1 cellular context compared by ENCODE assay signal in the genomic region with DNA sequence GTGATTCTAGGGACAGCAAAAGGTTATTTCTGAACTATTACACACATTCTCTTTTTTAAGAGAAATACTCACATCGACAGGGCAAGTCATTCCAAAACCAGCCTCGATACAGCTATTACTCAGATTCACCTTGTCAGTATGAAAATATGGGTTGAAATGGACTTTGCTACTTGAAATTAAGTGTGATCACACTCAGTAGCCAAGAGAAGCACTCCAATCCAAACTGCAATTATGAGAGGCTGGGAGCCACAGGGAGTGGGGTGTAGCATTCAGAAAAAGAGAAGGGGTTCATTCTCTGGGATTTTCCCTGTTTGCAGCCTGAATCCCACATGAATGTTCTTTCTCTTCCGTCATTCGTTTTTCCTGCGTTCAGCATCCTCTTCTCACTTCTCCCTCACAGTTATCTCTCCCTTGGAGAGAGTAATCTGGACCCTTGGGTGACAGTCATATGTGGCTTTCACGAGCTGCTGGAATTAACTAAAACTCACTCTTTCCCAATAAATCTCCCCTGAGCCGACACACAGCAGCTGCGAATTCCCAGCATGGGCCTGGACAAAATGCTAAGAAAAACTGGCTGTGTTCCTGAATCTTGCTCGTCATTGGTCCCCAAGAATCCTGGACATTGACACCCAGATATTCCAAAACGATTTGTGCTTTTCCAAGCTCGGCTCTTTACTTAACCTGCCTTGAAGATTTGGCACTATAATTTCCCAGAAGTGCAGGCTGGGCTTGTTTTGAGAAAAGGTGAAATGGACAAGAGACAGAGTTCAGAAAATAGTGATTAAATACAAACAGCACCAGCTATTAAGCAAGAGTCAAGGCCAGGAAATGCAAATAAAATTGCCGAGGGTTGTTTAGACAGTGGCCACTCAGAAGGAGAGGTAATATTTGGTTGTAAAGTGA.
TF ChIP-seq lines count a peak whose summit lies in the region.

No MANE protein-coding gene starts in this region.

TF ChIP-seq in GM12878, 131 proteins besides CTCF, POLR2A, EP300 and RAD21 (continued from another document and continues in another):
- TF ChIP-seq, protein P1, sequence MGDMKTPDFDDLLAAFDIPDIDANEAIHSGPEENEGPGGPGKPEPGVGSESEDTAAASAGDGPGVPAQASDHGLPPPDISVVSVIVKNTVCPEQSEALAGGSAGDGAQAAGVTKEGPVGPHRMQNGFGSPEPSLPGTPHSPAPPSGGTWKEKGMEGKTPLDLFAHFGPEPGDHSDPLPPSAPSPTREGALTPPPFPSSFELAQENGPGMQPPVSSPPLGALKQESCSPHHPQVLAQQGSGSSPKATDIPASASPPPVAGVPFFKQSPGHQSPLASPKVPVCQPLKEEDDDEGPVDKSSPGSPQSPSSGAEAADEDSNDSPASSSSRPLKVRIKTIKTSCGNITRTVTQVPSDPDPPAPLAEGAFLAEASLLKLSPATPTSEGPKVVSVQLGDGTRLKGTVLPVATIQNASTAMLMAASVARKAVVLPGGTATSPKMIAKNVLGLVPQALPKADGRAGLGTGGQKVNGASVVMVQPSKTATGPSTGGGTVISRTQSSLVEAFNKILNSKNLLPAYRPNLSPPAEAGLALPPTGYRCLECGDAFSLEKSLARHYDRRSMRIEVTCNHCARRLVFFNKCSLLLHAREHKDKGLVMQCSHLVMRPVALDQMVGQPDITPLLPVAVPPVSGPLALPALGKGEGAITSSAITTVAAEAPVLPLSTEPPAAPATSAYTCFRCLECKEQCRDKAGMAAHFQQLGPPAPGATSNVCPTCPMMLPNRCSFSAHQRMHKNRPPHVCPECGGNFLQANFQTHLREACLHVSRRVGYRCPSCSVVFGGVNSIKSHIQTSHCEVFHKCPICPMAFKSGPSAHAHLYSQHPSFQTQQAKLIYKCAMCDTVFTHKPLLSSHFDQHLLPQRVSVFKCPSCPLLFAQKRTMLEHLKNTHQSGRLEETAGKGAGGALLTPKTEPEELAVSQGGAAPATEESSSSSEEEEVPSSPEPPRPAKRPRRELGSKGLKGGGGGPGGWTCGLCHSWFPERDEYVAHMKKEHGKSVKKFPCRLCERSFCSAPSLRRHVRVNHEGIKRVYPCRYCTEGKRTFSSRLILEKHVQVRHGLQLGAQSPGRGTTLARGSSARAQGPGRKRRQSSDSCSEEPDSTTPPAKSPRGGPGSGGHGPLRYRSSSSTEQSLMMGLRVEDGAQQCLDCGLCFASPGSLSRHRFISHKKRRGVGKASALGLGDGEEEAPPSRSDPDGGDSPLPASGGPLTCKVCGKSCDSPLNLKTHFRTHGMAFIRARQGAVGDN (IDR thresholded peaks at IDR 0.05) = peak; percentile 38
- TF ChIP-seq SMAD5 (IDR thresholded peaks at IDR 0.05; ENCODE audit: low read depth) = peak; percentile 29
- TF ChIP-seq HCFC1 (IDR thresholded peaks at IDR 0.05; ENCODE audit: low read length) = 0 out of 2 replicates have a peak, but pooled peaks have one; percentile 22
- TF ChIP-seq POLR2AphosphoS5 (IDR thresholded peaks at IDR 0.05; ENCODE audit: low read length) = peak; percentile 65
- no peak for TF ChIP-seq SMC3 (IDR thresholded peaks at IDR 0.05; ENCODE audit: borderline replicate concordance, low read length)
- peak in 1 of 2 experiments; percentile 85; a peak in 1 of 4 replicates for TF ChIP-seq ETV6 (conservative IDR thresholded peaks at IDR 0.05 in 1 of 2, IDR thresholded peaks at IDR 0.05 in 1 of 2; ENCODE audit: borderline replicate concordance in 1 of 2, low read depth in 1 of 2)
- TF ChIP-seq RELA (IDR thresholded peaks at IDR 0.05; ENCODE audit: borderline replicate concordance, partially characterized antibody) = peak; percentile 27
- TF ChIP-seq HDAC6 (IDR thresholded peaks at IDR 0.05; ENCODE audit: unreplicated experiment) = no peak
- 0 out of 2 replicates have a peak, but pooled peaks have one; percentile 25 for TF ChIP-seq MYB (IDR thresholded peaks at IDR 0.05; ENCODE audit: borderline replicate concordance, low read depth, low read length)
- peak; percentile 24; the same call in 1 of the 2 replicates for TF ChIP-seq POLR2AphosphoS2 (IDR thresholded peaks at IDR 0.05; ENCODE audit: low read depth, low read length)
- TF ChIP-seq IRF4 (IDR thresholded peaks at IDR 0.05; ENCODE audit: low read depth, low read length) = peak; percentile 99
- TF ChIP-seq NR2F1 (conservative IDR thresholded peaks at IDR 0.05) = peak; percentile 83
- TF ChIP-seq, protein P2, sequence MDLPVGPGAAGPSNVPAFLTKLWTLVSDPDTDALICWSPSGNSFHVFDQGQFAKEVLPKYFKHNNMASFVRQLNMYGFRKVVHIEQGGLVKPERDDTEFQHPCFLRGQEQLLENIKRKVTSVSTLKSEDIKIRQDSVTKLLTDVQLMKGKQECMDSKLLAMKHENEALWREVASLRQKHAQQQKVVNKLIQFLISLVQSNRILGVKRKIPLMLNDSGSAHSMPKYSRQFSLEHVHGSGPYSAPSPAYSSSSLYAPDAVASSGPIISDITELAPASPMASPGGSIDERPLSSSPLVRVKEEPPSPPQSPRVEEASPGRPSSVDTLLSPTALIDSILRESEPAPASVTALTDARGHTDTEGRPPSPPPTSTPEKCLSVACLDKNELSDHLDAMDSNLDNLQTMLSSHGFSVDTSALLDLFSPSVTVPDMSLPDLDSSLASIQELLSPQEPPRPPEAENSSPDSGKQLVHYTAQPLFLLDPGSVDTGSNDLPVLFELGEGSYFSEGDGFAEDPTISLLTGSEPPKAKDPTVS (IDR thresholded peaks at IDR 0.05; ENCODE audit: low read depth, low read length) = no peak
- TF ChIP-seq TBL1XR1 (IDR thresholded peaks at IDR 0.05; ENCODE audit: low read depth, low read length) = peak; percentile 60
- TF ChIP-seq NRF1 (conservative IDR thresholded peaks at IDR 0.05; ENCODE audit: low read depth, low read length) = no peak
- no peak for TF ChIP-seq CHD4 (IDR thresholded peaks at IDR 0.05)
- TF ChIP-seq SRF (IDR thresholded peaks at IDR 0.05; ENCODE audit: low read depth in 2 of 2, low read length in 2 of 2) = peak in 1 of 2 experiments; percentile 80; a peak in 1 of 4 replicates
- TF ChIP-seq RFX5 (IDR thresholded peaks at IDR 0.05; ENCODE audit: low read depth, low read length) = no peak
- TF ChIP-seq, protein P3, sequence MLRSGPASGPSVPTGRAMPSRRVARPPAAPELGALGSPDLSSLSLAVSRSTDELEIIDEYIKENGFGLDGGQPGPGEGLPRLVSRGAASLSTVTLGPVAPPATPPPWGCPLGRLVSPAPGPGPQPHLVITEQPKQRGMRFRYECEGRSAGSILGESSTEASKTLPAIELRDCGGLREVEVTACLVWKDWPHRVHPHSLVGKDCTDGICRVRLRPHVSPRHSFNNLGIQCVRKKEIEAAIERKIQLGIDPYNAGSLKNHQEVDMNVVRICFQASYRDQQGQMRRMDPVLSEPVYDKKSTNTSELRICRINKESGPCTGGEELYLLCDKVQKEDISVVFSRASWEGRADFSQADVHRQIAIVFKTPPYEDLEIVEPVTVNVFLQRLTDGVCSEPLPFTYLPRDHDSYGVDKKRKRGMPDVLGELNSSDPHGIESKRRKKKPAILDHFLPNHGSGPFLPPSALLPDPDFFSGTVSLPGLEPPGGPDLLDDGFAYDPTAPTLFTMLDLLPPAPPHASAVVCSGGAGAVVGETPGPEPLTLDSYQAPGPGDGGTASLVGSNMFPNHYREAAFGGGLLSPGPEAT (IDR thresholded peaks at IDR 0.05; ENCODE audit: low read depth) = peak; percentile 95
- TF ChIP-seq, protein P4, sequence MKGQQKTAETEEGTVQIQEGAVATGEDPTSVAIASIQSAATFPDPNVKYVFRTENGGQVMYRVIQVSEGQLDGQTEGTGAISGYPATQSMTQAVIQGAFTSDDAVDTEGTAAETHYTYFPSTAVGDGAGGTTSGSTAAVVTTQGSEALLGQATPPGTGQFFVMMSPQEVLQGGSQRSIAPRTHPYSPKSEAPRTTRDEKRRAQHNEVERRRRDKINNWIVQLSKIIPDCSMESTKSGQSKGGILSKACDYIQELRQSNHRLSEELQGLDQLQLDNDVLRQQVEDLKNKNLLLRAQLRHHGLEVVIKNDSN (IDR thresholded peaks at IDR 0.05; ENCODE audit: borderline replicate concordance, extremely low read length, insufficient read depth, low read depth, low read length) = no peak
- TF ChIP-seq, protein P5, sequence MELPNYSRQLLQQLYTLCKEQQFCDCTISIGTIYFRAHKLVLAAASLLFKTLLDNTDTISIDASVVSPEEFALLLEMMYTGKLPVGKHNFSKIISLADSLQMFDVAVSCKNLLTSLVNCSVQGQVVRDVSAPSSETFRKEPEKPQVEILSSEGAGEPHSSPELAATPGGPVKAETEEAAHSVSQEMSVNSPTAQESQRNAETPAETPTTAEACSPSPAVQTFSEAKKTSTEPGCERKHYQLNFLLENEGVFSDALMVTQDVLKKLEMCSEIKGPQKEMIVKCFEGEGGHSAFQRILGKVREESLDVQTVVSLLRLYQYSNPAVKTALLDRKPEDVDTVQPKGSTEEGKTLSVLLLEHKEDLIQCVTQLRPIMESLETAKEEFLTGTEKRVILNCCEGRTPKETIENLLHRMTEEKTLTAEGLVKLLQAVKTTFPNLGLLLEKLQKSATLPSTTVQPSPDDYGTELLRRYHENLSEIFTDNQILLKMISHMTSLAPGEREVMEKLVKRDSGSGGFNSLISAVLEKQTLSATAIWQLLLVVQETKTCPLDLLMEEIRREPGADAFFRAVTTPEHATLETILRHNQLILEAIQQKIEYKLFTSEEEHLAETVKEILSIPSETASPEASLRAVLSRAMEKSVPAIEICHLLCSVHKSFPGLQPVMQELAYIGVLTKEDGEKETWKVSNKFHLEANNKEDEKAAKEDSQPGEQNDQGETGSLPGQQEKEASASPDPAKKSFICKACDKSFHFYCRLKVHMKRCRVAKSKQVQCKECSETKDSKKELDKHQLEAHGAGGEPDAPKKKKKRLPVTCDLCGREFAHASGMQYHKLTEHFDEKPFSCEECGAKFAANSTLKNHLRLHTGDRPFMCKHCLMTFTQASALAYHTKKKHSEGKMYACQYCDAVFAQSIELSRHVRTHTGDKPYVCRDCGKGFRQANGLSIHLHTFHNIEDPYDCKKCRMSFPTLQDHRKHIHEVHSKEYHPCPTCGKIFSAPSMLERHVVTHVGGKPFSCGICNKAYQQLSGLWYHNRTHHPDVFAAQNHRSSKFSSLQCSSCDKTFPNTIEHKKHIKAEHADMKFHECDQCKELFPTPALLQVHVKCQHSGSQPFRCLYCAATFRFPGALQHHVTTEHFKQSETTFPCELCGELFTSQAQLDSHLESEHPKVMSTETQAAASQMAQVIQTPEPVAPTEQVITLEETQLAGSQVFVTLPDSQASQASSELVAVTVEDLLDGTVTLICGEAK (IDR thresholded peaks at IDR 0.05; ENCODE audit: borderline replicate concordance) = peak; percentile 2; the same call in 1 of the 2 replicates
- TF ChIP-seq ZNF24 (IDR thresholded peaks at IDR 0.05) = peak; percentile 76
- TF ChIP-seq KLF5 (IDR thresholded peaks at IDR 0.05; ENCODE audit: partially characterized antibody) = no peak
- TF ChIP-seq BMI1 (IDR thresholded peaks at IDR 0.05; ENCODE audit: borderline replicate concordance) = peak; percentile 86
- TF ChIP-seq, protein P6, sequence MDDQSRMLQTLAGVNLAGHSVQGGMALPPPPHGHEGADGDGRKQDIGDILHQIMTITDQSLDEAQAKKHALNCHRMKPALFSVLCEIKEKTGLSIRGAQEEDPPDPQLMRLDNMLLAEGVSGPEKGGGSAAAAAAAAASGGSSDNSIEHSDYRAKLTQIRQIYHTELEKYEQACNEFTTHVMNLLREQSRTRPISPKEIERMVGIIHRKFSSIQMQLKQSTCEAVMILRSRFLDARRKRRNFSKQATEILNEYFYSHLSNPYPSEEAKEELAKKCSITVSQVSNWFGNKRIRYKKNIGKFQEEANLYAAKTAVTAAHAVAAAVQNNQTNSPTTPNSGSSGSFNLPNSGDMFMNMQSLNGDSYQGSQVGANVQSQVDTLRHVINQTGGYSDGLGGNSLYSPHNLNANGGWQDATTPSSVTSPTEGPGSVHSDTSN (IDR thresholded peaks at IDR 0.05; ENCODE audit: insufficient replicate concordance, low read depth, low read length) = peak; percentile 5
- TF ChIP-seq, protein P7, sequence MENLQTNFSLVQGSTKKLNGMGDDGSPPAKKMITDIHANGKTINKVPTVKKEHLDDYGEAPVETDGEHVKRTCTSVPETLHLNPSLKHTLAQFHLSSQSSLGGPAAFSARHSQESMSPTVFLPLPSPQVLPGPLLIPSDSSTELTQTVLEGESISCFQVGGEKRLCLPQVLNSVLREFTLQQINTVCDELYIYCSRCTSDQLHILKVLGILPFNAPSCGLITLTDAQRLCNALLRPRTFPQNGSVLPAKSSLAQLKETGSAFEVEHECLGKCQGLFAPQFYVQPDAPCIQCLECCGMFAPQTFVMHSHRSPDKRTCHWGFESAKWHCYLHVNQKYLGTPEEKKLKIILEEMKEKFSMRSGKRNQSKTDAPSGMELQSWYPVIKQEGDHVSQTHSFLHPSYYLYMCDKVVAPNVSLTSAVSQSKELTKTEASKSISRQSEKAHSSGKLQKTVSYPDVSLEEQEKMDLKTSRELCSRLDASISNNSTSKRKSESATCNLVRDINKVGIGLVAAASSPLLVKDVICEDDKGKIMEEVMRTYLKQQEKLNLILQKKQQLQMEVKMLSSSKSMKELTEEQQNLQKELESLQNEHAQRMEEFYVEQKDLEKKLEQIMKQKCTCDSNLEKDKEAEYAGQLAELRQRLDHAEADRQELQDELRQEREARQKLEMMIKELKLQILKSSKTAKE (IDR thresholded peaks at IDR 0.05; ENCODE audit: low read depth, poor library complexity, severe bottlenecking) = peak; percentile 92
- peak; percentile 98 to 99 for TF ChIP-seq IKZF2 (IDR thresholded peaks at IDR 0.05)
- peak; percentile 75 for TF ChIP-seq PAX5 (IDR thresholded peaks at IDR 0.05; ENCODE audit: borderline replicate concordance, low read depth, low read length)
- peak; percentile 24 to 78; a peak in 1 of 4 replicates for TF ChIP-seq CEBPB (IDR thresholded peaks at IDR 0.05; ENCODE audit: borderline replicate concordance in 1 of 2, low read depth in 2 of 2, low read length in 2 of 2)
- peak; percentile 86; the same call in 1 of the 2 replicates for TF ChIP-seq GATAD2B (conservative IDR thresholded peaks at IDR 0.05; ENCODE audit: low read depth)
- no peak for TF ChIP-seq RAD51 (IDR thresholded peaks at IDR 0.05)
- peak; percentile 97 for TF ChIP-seq ZBED1 (IDR thresholded peaks at IDR 0.05; ENCODE audit: borderline replicate concordance)
- peak; percentile 99 for TF ChIP-seq MEF2A (IDR thresholded peaks at IDR 0.05; ENCODE audit: insufficient read depth, low read depth, low read length)
- TF ChIP-seq MYC (IDR thresholded peaks at IDR 0.05; ENCODE audit: insufficient read depth, insufficient read length, insufficient replicate concordance, low read length, severe bottlenecking) = no peak
- no peak for TF ChIP-seq RCOR1 (conservative IDR thresholded peaks at IDR 0.05; ENCODE audit: low read depth, low read length)
- peak; percentile 89 for TF ChIP-seq RUNX3 (IDR thresholded peaks at IDR 0.05; ENCODE audit: low read length)
- no peak for TF ChIP-seq TARDBP (IDR thresholded peaks at IDR 0.05; ENCODE audit: borderline replicate concordance)
- TF ChIP-seq SREBF2 (IDR thresholded peaks at IDR 0.05; ENCODE audit: low read length) = no peak
- no peak for TF ChIP-seq FOS (IDR thresholded peaks at IDR 0.05; ENCODE audit: borderline replicate concordance, extremely low read depth, insufficient read length)
- no peak for TF ChIP-seq BRCA1 (IDR thresholded peaks at IDR 0.05; ENCODE audit: low read depth, low read length)
- TF ChIP-seq NBN (IDR thresholded peaks at IDR 0.05) = no peak
- peak; percentile 94 for TF ChIP-seq CREM (IDR thresholded peaks at IDR 0.05; ENCODE audit: low read depth)
- TF ChIP-seq SP1 (IDR thresholded peaks at IDR 0.05; ENCODE audit: low read depth, low read length) = peak; percentile 65
- TF ChIP-seq TAF1 (IDR thresholded peaks at IDR 0.05; ENCODE audit: borderline replicate concordance, low read depth, low read length) = no peak; the same call in 1 of the 2 replicates
- TF ChIP-seq TCF7 (IDR thresholded peaks at IDR 0.05; ENCODE audit: borderline replicate concordance) = peak; percentile 4; the same call in 1 of the 2 replicates
